Comparison of ENCODE assay signal across 8 cellular contexts in the genomic region with DNA sequence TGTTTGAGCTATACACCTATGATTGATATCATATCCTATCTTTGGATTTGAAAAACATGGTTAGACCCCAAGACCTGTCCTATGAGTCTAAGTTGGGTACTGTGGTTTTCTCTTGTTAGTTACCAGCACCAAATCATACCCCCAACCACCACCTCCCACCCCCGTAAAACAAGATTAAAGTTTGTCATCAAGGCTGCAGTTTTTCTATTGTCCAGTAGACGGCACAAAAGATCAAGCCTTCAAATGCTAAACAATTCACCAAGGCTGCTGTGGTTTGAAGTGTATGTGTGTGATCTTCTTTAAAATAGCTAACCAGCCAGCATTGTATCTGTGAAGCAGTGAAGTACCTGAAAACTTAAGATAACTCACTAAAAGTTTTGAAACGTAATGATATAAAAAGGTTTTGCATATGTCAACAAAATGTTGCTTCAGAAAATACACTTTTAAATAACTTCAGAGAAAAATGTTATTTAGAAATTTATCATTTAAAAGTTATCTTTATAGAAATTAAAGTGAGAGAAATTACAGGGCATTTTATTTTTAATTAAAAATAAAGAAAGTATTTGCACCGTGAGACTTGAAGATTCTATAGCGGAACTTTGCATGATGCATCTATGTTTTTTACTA. TPM values are rescaled to one million over a fixed set of nuclear protein-coding genes. Genes with fewer than 3 reads are reported as not detected.
DNase-seq lines count a peak whose midpoint lies in the region; ATAC-seq, FAIRE-seq and TF ChIP-seq lines count a peak whose summit lies in the region.

No MANE protein-coding gene starts in this region.

- peaks cover 13% of the 10 kb centered on the region for H3K4me1 Mint-ChIP-seq in activated CD8-positive, alpha-beta T cell treated with anti-CD3 and anti-CD28 coated beads, Interleukin-2, amount 10 ng/mL, durations not matched to agents 7 days and 5 days (ENCODE audit: low read depth)

- CTCF ChIA-PET in BJ (lab: Yijun Ruan, JAX): interaction anchor here (0.6 to 3.1 kb wide), 25 partner anchors 10 to 1603 kb away, joined by 3 to 19 read pairs (median 3); no protein-coding TSS in a partner anchor
- CTCF ChIA-PET in activated CD8-positive, alpha-beta T cell treated with anti-CD3 and anti-CD28 coated beads, Interleukin-2, amount 10 ng/mL, durations not matched to agents 7 days and 5 days (lab: Charles Lee): interaction anchor here (0.8 to 1.8 kb wide), 2 partner anchors 12 to 1602 kb away, joined by 3 to 5 read pairs; no protein-coding TSS in a partner anchor

- H3K36me3 Mint-ChIP-seq in activated CD8-positive, alpha-beta T cell treated with anti-CD3 and anti-CD28 coated beads, Interleukin-2, amount 10 ng/mL, durations not matched to agents 7 days and 5 days (ENCODE audit: low read depth): peaks cover 2% of the 10 kb centered on the region

- POLR2A ChIA-PET in BJ (lab: Charles Lee): interaction anchor here (0.7 kb wide), 1 partner anchor 1602 kb away, joined by 4 read pairs; no protein-coding TSS in a partner anchor
- POLR2A ChIA-PET in activated CD8-positive, alpha-beta T cell treated with anti-CD3 and anti-CD28 coated beads, Interleukin-2, amount 10 ng/mL, durations not matched to agents 7 days and 5 days (lab: Charles Lee): no interaction called here

- H3K27ac ChIP-seq in kidney (ENCODE audit: low read depth in 2 of 2, low read length in 2 of 2): no peak overlapping the region

- no peaks in the 10 kb centered on the region for H3K9me3 Mint-ChIP-seq in activated CD8-positive, alpha-beta T cell treated with anti-CD3 and anti-CD28 coated beads, Interleukin-2, amount 10 ng/mL, durations not matched to agents 7 days and 5 days (ENCODE audit: insufficient read depth)

- H3K27me3 ChIP-seq in BJ (ENCODE audit: control insufficient read depth, insufficient read depth, low read length): peaks cover 14% of the 10 kb centered on the region

- H3K9ac ChIP-seq in kidney (ENCODE audit: low read length in 2 of 2): no peak overlapping the region

- no peak overlapping the region for H3K27ac Mint-ChIP-seq in activated CD8-positive, alpha-beta T cell treated with anti-CD3 and anti-CD28 coated beads, Interleukin-2, amount 10 ng/mL, durations not matched to agents 7 days and 5 days

- ATAC-seq in GM19372 (IDR thresholded peaks at IDR 0.05; ENCODE audit: low read depth, unreplicated experiment) (peak; percentile 63), GM18520 (IDR thresholded peaks at IDR 0.05; ENCODE audit: unreplicated experiment) (no peak)
- no peak for ATAC-seq in activated CD8-positive, alpha-beta T cell treated with anti-CD3 and anti-CD28 coated beads, Interleukin-2, amount 10 ng/mL, durations not matched to agents 7 days and 5 days

- no peak for DNase-seq in BJ (ENCODE audit: low read depth)
- DNase-seq in NCI-H2029 (lab: John Stamatoyannopoulos, UW): peak; percentile 33
- peak; percentile 26 for DNase-seq in activated CD8-positive, alpha-beta T cell treated with anti-CD3 and anti-CD28 coated beads, Interleukin-2, amount 10 ng/mL, durations not matched to agents 7 days and 5 days
- DNase-seq in kidney: no peak
- peak; percentile 48 for DNase-seq in urothelium cell line (ENCODE audit: low spot score)
- no peak for DNase-seq in stimulated activated CD4-positive, alpha-beta T cell treated with anti-CD3 and anti-CD28 coated beads, Interleukin-2, amount 100 ng/mL, for 24 hours

- H3K4me3 Mint-ChIP-seq in activated CD8-positive, alpha-beta T cell treated with anti-CD3 and anti-CD28 coated beads, Interleukin-2, amount 10 ng/mL, durations not matched to agents 7 days and 5 days: no peak overlapping the region

- H3K36me3 ChIP-seq in BJ (ENCODE audit: control insufficient read depth, insufficient read depth, low read length) (no peaks in the 10 kb centered on the region), kidney (ENCODE audit: control insufficient read depth in 1 of 2, insufficient read depth in 2 of 2, low read length in 2 of 2) (no peaks in the 10 kb centered on the region)

- intact Hi-C loops in kidney (cut with DNase I): no loop called here

- TF ChIP-seq CTCF in BJ (IDR thresholded peaks at IDR 0.05; ENCODE audit: insufficient read depth, low read depth, low read length) (peak; percentile 87), kidney (IDR thresholded peaks at IDR 0.05; ENCODE audit: borderline replicate concordance, extremely low read depth, insufficient read depth) (peak; percentile 94)

- peak; percentile 68 for FAIRE-seq in kidney (lab: Jason Lieb, UNC)
- FAIRE-seq in urothelium cell line (lab: Jason Lieb, UNC): no peak

- peaks cover 72% of the 10 kb centered on the region for H3K27me3 Mint-ChIP-seq in activated CD8-positive, alpha-beta T cell treated with anti-CD3 and anti-CD28 coated beads, Interleukin-2, amount 10 ng/mL, durations not matched to agents 7 days and 5 days (ENCODE audit: low read depth)

- no peak overlapping the region for H3K4me3 ChIP-seq in BJ (ENCODE audit: low read depth, low read length)
- H3K4me3 ChIP-seq in kidney (ENCODE audit: low read length in 2 of 2): no peak overlapping the region

- H3K9me3 ChIP-seq in kidney (ENCODE audit: control insufficient read depth in 1 of 2, low read length in 2 of 2): no peaks in the 10 kb centered on the region

- H3K4me1 ChIP-seq in kidney (ENCODE audit: control insufficient read depth in 1 of 2, insufficient read depth in 1 of 2, low read depth in 1 of 2, low read length in 2 of 2): peaks cover 0 to 4% of the 10 kb centered on the region in 2 donors

RNA-seq across cellular contexts. Expression of a gene that starts 5.8 kb away (rescaled TPM):
- 57.4 and 65.7 TPM in 2 replicates for polyA plus RNA-seq in BJ (2011; rRNA removed)
- polyA minus RNA-seq in BJ (2011; rRNA and poly(A)+ RNA removed): 251 and 301 TPM in 2 replicates
- total RNA-seq in activated CD8-positive, alpha-beta T cell treated with anti-CD3 and anti-CD28 coated beads, Interleukin-2, amount 10 ng/mL, durations not matched to agents 7 days and 5 days: not detected
- 36.7 TPM for total RNA-seq in kidney
- polyA plus RNA-seq in kidney (ENCODE audit: insufficient read depth, low read depth, low replicate concordance): 7.3 TPM

Comparison
In these comparisons a context has a peak if more than half of its experiments do, and no peak if none do; other contexts are left out.
1. DNase-seq: peak in NCI-H2029 (single experiment), activated CD8-positive, alpha-beta T cell treated with anti-CD3 and anti-CD28 coated beads, Interleukin-2, amount 10 ng/mL, durations not matched to agents 7 days and 5 days (single experiment) and urothelium cell line (single experiment); none in BJ (single experiment), kidney (single experiment) and stimulated activated CD4-positive, alpha-beta T cell treated with anti-CD3 and anti-CD28 coated beads, Interleukin-2, amount 100 ng/mL, for 24 hours (0 of 2).
2. RNA of a gene that starts 5.8 kb away (total RNA-seq): 36.7 TPM in kidney (single experiment); not detected in activated CD8-positive, alpha-beta T cell treated with anti-CD3 and anti-CD28 coated beads, Interleukin-2, amount 10 ng/mL, durations not matched to agents 7 days and 5 days; every median in the first group is over 10 times any median in the second.